9 cellular contexts compared by ENCODE assay signal in genomic region chr16:23302045-23302956, GRCh38. TPM values are rescaled to one million over a fixed set of nuclear protein-coding genes. Genes with fewer than 3 reads are reported as not detected.
DNase-seq lines count a peak whose midpoint lies in the region; ATAC-seq and FAIRE-seq lines count a peak whose summit lies in the region.
"Had no signal": no experiment of that assay in that cellular context is flagged by ENCODE, and none has a peak within 500 bp of the region (broad histone marks: within the 10 kb centered on the region; RNA-seq: fewer than 3 reads in every experiment).

SCNN1B (plus strand) TSS chr16:23302302; CDS start chr16:23348600, 46,298 bp downstream.

- H3K27me3 ChIP-seq in NT2/D1 (ENCODE audit: insufficient read depth, insufficient read length) (peaks cover 43% of the 10 kb centered on the region), small intestine (ENCODE audit: control insufficient read depth in 2 of 2, insufficient read depth in 2 of 2, low read length in 2 of 2) (peaks cover 5 to 14% of the 10 kb centered on the region in 2 donors)

- no peaks in the 10 kb centered on the region; the same call in 1 of the 2 replicates for H3K9me3 ChIP-seq in NT2/D1 (ENCODE audit: insufficient read depth, low read length)
- no peaks in the 10 kb centered on the region for H3K9me3 ChIP-seq in small intestine (ENCODE audit: control insufficient read depth, low read depth)

- FAIRE-seq in small intestine (lab: Jason Lieb, UNC), result no peak
- FAIRE-seq: A204.1 had no signal

- intact Hi-C loops in head of caudate nucleus (cut with DNase I), result no loop called here

- DNase-seq in DMS153 treated with DMSO at 0.1 percent for 48 hours (lab: John Stamatoyannopoulos, UW; ENCODE audit: unreplicated experiment) (peak; percentile 32), DMS153 (lab: John Stamatoyannopoulos, UW) (no peak), NT2/D1 (ENCODE audit: low read depth, low spot score) (no peak), head of caudate nucleus (peak in 25 of 42 donors; percentile 8 to 60 (median 24)), small intestine (no peak), SKM-1 treated with dmso at 0.1 percent for 144 hours (lab: John Stamatoyannopoulos, UW; ENCODE audit: unreplicated experiment) (no peak)

- ATAC-seq in HG03095 (IDR thresholded peaks at IDR 0.05; ENCODE audit: unreplicated experiment) (no peak), HG03432 (IDR thresholded peaks at IDR 0.05; ENCODE audit: unreplicated experiment) (no peak)

- H3K36me3 ChIP-seq in NT2/D1 (ENCODE audit: insufficient read depth, insufficient read length, low read length) (no peaks in the 10 kb centered on the region), small intestine (ENCODE audit: control insufficient read depth in 2 of 2, insufficient read depth in 2 of 2, low read length in 2 of 2) (no peaks in the 10 kb centered on the region)

- peak within 1 kb of the TSS; percentile 69 for H3K9ac ChIP-seq in NT2/D1 (ENCODE audit: insufficient read length, low read depth)

- peaks cover 6% of the 10 kb centered on the region for H3K4me1 ChIP-seq in NT2/D1 (ENCODE audit: insufficient read depth, insufficient read length)
- H3K4me1 ChIP-seq in small intestine (ENCODE audit: control insufficient read depth in 2 of 2, insufficient read depth in 1 of 2, low read depth in 1 of 2, low read length in 1 of 2), result no peaks in the 10 kb centered on the region

- 3 to 5% (median 4%) methylated on average over 31 to 81 of the region's 81 CpGs for WGBS in small intestine, 3 donors

- H3K4me3 ChIP-seq in NT2/D1 (ENCODE audit: insufficient read length, low read depth) (peak within 1 kb of the TSS; percentile 58), small intestine (ENCODE audit: low read depth in 1 of 2, low read length in 2 of 2) (peak within 1 kb of the TSS; percentile 12 to 44)

- H3K27ac ChIP-seq in small intestine (ENCODE audit: low read depth in 1 of 2, low read length in 1 of 2), result no peak within 1 kb of the TSS

RNA-seq across cellular contexts. Expression of gene SCNN1B, which starts in this region (rescaled TPM):
- polyA plus RNA-seq in small intestine, result 1 to 10 TPM in 2 of 3 donors, not detected in 1; 2.2 to 5.1 TPM

Comparison
In these comparisons a context has a peak if more than half of its experiments do, and no peak if none do; other contexts are left out.
1. DNase-seq: peak in DMS153 treated with DMSO at 0.1 percent for 48 hours (single experiment) and head of caudate nucleus (25 of 42); none in DMS153 (single experiment), NT2/D1 (single experiment), small intestine (single experiment) and SKM-1 treated with dmso at 0.1 percent for 144 hours (single experiment).